25 cellular contexts compared by ENCODE assay signal in the genomic region with DNA sequence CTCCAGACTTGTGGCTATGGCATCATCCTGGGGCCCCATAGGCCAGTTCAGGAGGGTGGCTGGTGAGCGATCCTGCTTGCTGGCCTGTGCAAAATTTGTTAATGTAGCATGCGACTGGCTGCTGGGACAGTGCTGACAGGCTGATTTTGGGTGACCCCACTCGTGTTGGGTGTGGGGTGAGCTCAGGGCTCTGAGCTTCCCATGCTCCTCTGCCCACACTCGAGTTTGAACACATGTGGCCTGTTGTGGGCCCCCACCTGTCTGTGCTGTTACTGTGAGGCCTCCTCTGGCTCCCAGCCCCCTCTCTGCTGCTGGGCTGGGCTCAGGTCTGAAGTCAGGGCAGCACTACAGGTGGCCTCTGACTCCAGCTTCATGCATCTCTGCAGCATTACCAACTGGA.
"Had no signal": no experiment of that assay in that cellular context is flagged by ENCODE, and none has a peak within 500 bp of the region (broad histone marks: within the 10 kb centered on the region; RNA-seq: fewer than 3 reads in every experiment).

No MANE protein-coding gene starts in this region.

- H3K9me3 Mint-ChIP-seq: activated naive CD4-positive, alpha-beta T cell treated with anti-CD3 and anti-CD28 coated beads, Interleukin-2, amount 10 ng/mL, durations not matched to agents 7 days and 5 days had no signal

- H3K27ac ChIP-seq: brain microvascular endothelial cell, cardiac muscle cell had no signal

- H3K27ac Mint-ChIP-seq: activated CD4-positive, alpha-beta T cell treated with anti-CD3 and anti-CD28 coated beads, Interleukin-2, amount 10 ng/mL, durations not matched to agents 7 days and 5 days; activated CD8-positive, alpha-beta T cell treated with anti-CD3 and anti-CD28 coated beads for 36 hours; activated naive CD4-positive, alpha-beta T cell treated with anti-CD3 and anti-CD28 coated beads, Interleukin-2, amount 10 ng/mL, durations not matched to agents 7 days and 5 days; activated naive CD8-positive, alpha-beta T cell treated with anti-CD3 and anti-CD28 coated beads for 36 hours; activated T-cell treated with anti-CD3 and anti-CD28 coated beads, Interleukin-2, amount 50 U/mL, for 72 hours; activated T-helper 2 cell treated with anti-CD3 and anti-CD28 coated beads, Interferon-gamma antibody, Interleukin-2, Interleukin-4, amounts not matched to agents 10 μg/mL and 5 μg/mL and 100 μg/mL, durations not matched to agents 14 hours and 24 hours and 36 hours; T-helper 17 cell had no signal

- H3K27me3 ChIP-seq: brain microvascular endothelial cell had no signal

- H3K4me3 ChIP-seq: cardiac muscle cell had no signal

- DNase-seq: activated CD4-positive, alpha-beta T cell treated with anti-CD3 and anti-CD28 coated beads, Interleukin-2, amount 10 ng/mL, durations not matched to agents 7 days and 5 days; activated CD4-positive, CD25-positive, alpha-beta regulatory T cell; activated CD8-positive, alpha-beta T cell treated with anti-CD3 and anti-CD28 coated beads for 36 hours; activated gamma-delta T cell treated with Interleukin-2 at 50 U/mL for 16 hours; activated naive CD4-positive, alpha-beta T cell treated with anti-CD3 and anti-CD28 coated beads, Interleukin-2, amount 10 ng/mL, durations not matched to agents 7 days and 5 days; activated naive CD8-positive, alpha-beta T cell treated with anti-CD3 and anti-CD28 coated beads for 36 hours; activated T-cell treated with anti-CD3 and anti-CD28 coated beads, Interleukin-2, amount 50 U/mL, for 72 hours; brain microvascular endothelial cell; KG1; NCI-H1092 treated with DMSO at 0.1 percent for 48 hours; NCI-H1417 treated with DMSO at 0.1 percent for 48 hours; NCI-H1694; NCI-H2029; NCI-H2107; NCI-H2171 treated with DMSO at 0.1 percent for 48 hours; NCI-H226; NCI-H510A treated with DMSO at 0.1 percent for 48 hours; NCI-H69; PC-3; SIG-M5; T-helper 17 cell; T-helper 9 cell had no signal

- H3K36me3 ChIP-seq: brain microvascular endothelial cell, cardiac muscle cell had no signal

- H3K4me1 Mint-ChIP-seq: activated CD4-positive, alpha-beta T cell treated with anti-CD3 and anti-CD28 coated beads, Interleukin-2, amount 10 ng/mL, durations not matched to agents 7 days and 5 days; activated naive CD4-positive, alpha-beta T cell treated with anti-CD3 and anti-CD28 coated beads, Interleukin-2, amount 10 ng/mL, durations not matched to agents 7 days and 5 days; activated naive CD8-positive, alpha-beta T cell treated with anti-CD3 and anti-CD28 coated beads for 36 hours had no signal

- H3K4me3 Mint-ChIP-seq: activated CD4-positive, alpha-beta T cell treated with anti-CD3 and anti-CD28 coated beads, Interleukin-2, amount 10 ng/mL, durations not matched to agents 7 days and 5 days; activated CD8-positive, alpha-beta T cell treated with anti-CD3 and anti-CD28 coated beads for 36 hours; activated naive CD4-positive, alpha-beta T cell treated with anti-CD3 and anti-CD28 coated beads, Interleukin-2, amount 10 ng/mL, durations not matched to agents 7 days and 5 days; activated naive CD8-positive, alpha-beta T cell treated with anti-CD3 and anti-CD28 coated beads for 36 hours; activated T-cell treated with anti-CD3 and anti-CD28 coated beads, Interleukin-2, amount 50 U/mL, for 72 hours; IgD-negative memory B cell; T-helper 17 cell had no signal

- H3K36me3 Mint-ChIP-seq: activated naive CD8-positive, alpha-beta T cell treated with anti-CD3 and anti-CD28 coated beads for 36 hours; IgD-negative memory B cell had no signal
